24 cellular contexts compared by ENCODE assay signal in genomic region chr9:97491216-97491999, GRCh38.
"Had no signal": no experiment of that assay in that cellular context is flagged by ENCODE, and none has a peak within 500 bp of the region (broad histone marks: within the 10 kb centered on the region; RNA-seq: fewer than 3 reads in every experiment).

No MANE protein-coding gene starts in this region.

- H3K27ac ChIP-seq: tibial artery had no signal

- ATAC-seq: activated T-cell treated with anti-CD3 and anti-CD28 coated beads, Interleukin-2, amount 50 U/mL, for 72 hours; sciatic nerve; WTC11 had no signal

- H3K4me3 Mint-ChIP-seq: activated CD4-positive, alpha-beta memory T cell treated with anti-CD3 and anti-CD28 coated beads, Interleukin-2, amount 10 ng/mL, durations not matched to agents 7 days and 5 days; activated naive CD4-positive, alpha-beta T cell treated with anti-CD3 and anti-CD28 coated beads for 36 hours; activated naive CD8-positive, alpha-beta T cell treated with anti-CD3 and anti-CD28 coated beads, Interleukin-2, amount 10 ng/mL, durations not matched to agents 7 days and 5 days; activated T-cell treated with anti-CD3 and anti-CD28 coated beads, Interleukin-2, amount 50 U/mL, for 72 hours; memory B cell; nephron progenitor cell; T-helper 1 cell treated with Interleukin-12 subunit alpha and Interleukin-12 subunit beta and Interleukin-4 antibody, amounts not matched to agents 30 μg/mL and 1 μg/mL, for 36 hours; WTC11 had no signal

- H3K27me3 Mint-ChIP-seq: activated CD4-positive, alpha-beta memory T cell treated with anti-CD3 and anti-CD28 coated beads, Interleukin-2, amount 10 ng/mL, durations not matched to agents 7 days and 5 days; activated naive CD8-positive, alpha-beta T cell treated with anti-CD3 and anti-CD28 coated beads, Interleukin-2, amount 10 ng/mL, durations not matched to agents 7 days and 5 days; memory B cell had no signal

- H3K4me2 ChIP-seq: smooth muscle cell had no signal

- H3K4me3 ChIP-seq: smooth muscle cell, tibial artery had no signal

- H3K4me1 Mint-ChIP-seq: activated CD4-positive, alpha-beta memory T cell treated with anti-CD3 and anti-CD28 coated beads, Interleukin-2, amount 10 ng/mL, durations not matched to agents 7 days and 5 days; memory B cell; nephron progenitor cell; WTC11 had no signal

- H3K27ac Mint-ChIP-seq: activated CD4-positive, alpha-beta memory T cell treated with anti-CD3 and anti-CD28 coated beads, Interleukin-2, amount 10 ng/mL, durations not matched to agents 7 days and 5 days; activated naive CD4-positive, alpha-beta T cell treated with anti-CD3 and anti-CD28 coated beads for 36 hours; activated naive CD8-positive, alpha-beta T cell treated with anti-CD3 and anti-CD28 coated beads, Interleukin-2, amount 10 ng/mL, durations not matched to agents 7 days and 5 days; memory B cell; nephron progenitor cell; T-helper 1 cell treated with Interleukin-12 subunit alpha and Interleukin-12 subunit beta and Interleukin-4 antibody, amounts not matched to agents 30 μg/mL and 1 μg/mL, for 36 hours; WTC11 had no signal

- H3K27me3 ChIP-seq: tibial artery had no signal

- DNase-seq: activated CD4-positive, alpha-beta memory T cell treated with anti-CD3 and anti-CD28 coated beads, Interleukin-2, amount 10 ng/mL, durations not matched to agents 7 days and 5 days; activated effector memory CD4-positive, alpha-beta T cell treated with Interleukin-2 at 50 U/mL for 16 hours; activated naive CD4-positive, alpha-beta T cell treated with anti-CD3 and anti-CD28 coated beads for 36 hours; activated naive CD8-positive, alpha-beta T cell treated with anti-CD3 and anti-CD28 coated beads, Interleukin-2, amount 10 ng/mL, durations not matched to agents 7 days and 5 days; activated T-cell treated with anti-CD3 and anti-CD28 coated beads, Interleukin-2, amount 50 U/mL, for 72 hours; dermis blood vessel endothelial cell; effector CD8-positive, alpha-beta T cell; erythroblast; left cardiac atrium; nephron progenitor cell; occipital lobe; posterior cingulate gyrus; stimulated activated CD4-positive, alpha-beta T cell treated with anti-CD3 and anti-CD28 coated beads, Interleukin-2, amount 100 ng/mL, for 48 hours; stimulated activated naive CD4-positive, alpha-beta T cell treated with Interleukin-2 at 50 U/mL for 16 hours; substantia nigra; T1000; tibial artery had no signal

- FAIRE-seq: frontal cortex, islet of Langerhans had no signal
